Comparison of ENCODE assay signal across 24 cellular contexts in the genomic region with DNA sequence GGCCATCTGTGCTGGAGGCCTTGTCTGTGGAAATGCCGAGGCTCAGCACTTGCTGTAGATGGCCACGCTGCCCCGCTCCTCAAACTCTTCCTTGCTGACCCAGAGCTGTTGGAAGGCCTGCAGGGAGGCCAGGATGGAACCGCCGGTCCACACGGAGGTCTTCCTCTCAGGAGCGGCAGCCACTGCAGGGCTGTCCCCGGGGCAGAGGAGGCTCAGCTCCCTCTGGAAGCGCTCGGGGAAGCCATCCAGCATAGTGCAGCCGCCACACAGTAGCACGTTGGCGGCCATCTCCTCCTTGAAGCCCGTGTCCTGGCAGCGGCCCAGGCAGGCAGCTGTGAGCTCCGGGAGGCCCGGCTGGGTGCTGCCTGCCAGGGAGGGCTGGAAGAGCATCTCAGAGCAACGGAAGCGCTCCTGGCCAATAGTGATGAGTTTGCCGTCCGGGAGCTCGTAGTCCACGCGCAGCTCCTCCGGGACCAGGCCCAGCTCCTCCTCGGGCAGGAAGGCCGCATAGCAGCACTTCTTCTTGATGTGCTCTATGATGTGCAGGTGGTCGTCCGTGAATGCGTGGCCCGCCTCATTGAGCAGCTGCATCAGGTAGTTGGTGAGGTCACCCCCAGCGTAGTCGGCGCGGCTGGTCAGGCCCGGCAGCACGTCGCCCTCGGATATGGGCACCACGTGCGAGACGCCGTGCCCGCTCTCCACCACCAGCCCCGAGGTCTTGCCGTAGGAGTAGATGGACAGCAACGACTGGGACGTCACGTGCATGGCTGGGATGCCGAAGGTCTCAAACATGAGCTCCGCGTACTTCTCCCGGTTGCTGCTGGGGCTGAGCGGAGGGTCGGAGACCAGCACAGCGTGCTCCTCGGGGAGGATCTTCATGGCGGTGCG. TPM values are rescaled to one million over a fixed set of nuclear protein-coding genes. Genes with fewer than 3 reads are reported as not detected.
"Had no signal": no experiment of that assay in that cellular context is flagged by ENCODE, and none has a peak within 500 bp of the region (broad histone marks: within the 10 kb centered on the region; RNA-seq: fewer than 3 reads in every experiment).

No MANE protein-coding gene starts in this region.

- H3K9me3 Mint-ChIP-seq: activated CD4-positive, alpha-beta memory T cell treated with anti-CD3 and anti-CD28 coated beads, Interleukin-2, amount 10 ng/mL, durations not matched to agents 7 days and 5 days; activated naive CD4-positive, alpha-beta T cell treated with anti-CD3 and anti-CD28 coated beads, Interleukin-2, amount 50 U/mL, for 24 hours; activated T-cell treated with anti-CD3 and anti-CD28 coated beads, Interleukin-2, amount 50 U/mL, for 4 hours; stimulated activated naive B cell treated with anti-CD40 and anti-IgM and Interleukin-4, amounts not matched to agents 10 μg/mL and 1 μg/mL and 100 μg/mL, for 72 hours had no signal

- H3K27ac ChIP-seq: adrenal gland, coronary artery, esophagus muscularis mucosa, neutrophil, parathyroid adenoma, skin epidermis, tibial nerve, uterus, WERI-Rb-1 had no signal

- H3K4me3 Mint-ChIP-seq: activated CD4-positive, alpha-beta memory T cell treated with anti-CD3 and anti-CD28 coated beads, Interleukin-2, amount 10 ng/mL, durations not matched to agents 7 days and 5 days; activated naive CD4-positive, alpha-beta T cell treated with anti-CD3 and anti-CD28 coated beads, Interleukin-2, amount 50 U/mL, for 24 hours; activated T-cell treated with anti-CD3 and anti-CD28 coated beads, Interleukin-2, amount 50 U/mL, for 4 hours; naive thymus-derived CD8-positive, alpha-beta T cell; stimulated activated naive B cell treated with anti-CD40 and anti-IgM and Interleukin-4, amounts not matched to agents 10 μg/mL and 1 μg/mL and 100 μg/mL, for 72 hours had no signal

- ATAC-seq: activated T-cell treated with anti-CD3 and anti-CD28 coated beads, Interleukin-2, amount 50 U/mL, for 4 hours; left lobe of liver; mucosa of descending colon; naive thymus-derived CD8-positive, alpha-beta T cell; stimulated activated naive B cell treated with anti-CD40 and anti-IgM and Interleukin-4, amounts not matched to agents 10 μg/mL and 1 μg/mL and 100 μg/mL, for 72 hours had no signal

- H3K4me3 ChIP-seq: adrenal gland, coronary artery, esophagus muscularis mucosa, mucosa of descending colon, skin epidermis, tibial nerve, uterus had no signal

- H3K79me2 ChIP-seq: parathyroid adenoma had no signal

- H3K27ac Mint-ChIP-seq: activated CD4-positive, alpha-beta memory T cell treated with anti-CD3 and anti-CD28 coated beads, Interleukin-2, amount 10 ng/mL, durations not matched to agents 7 days and 5 days; activated naive CD4-positive, alpha-beta T cell treated with anti-CD3 and anti-CD28 coated beads, Interleukin-2, amount 50 U/mL, for 24 hours; naive thymus-derived CD8-positive, alpha-beta T cell; stimulated activated naive B cell treated with anti-CD40 and anti-IgM and Interleukin-4, amounts not matched to agents 10 μg/mL and 1 μg/mL and 100 μg/mL, for 72 hours had no signal

- H3K4me1 ChIP-seq: adrenal gland, esophagus muscularis mucosa, parathyroid adenoma, tibial nerve, uterus had no signal

- H3K9ac ChIP-seq: parathyroid adenoma had no signal

- H3K9me3 ChIP-seq: adrenal gland, esophagus muscularis mucosa, mucosa of descending colon, neutrophil, tibial nerve, uterus had no signal

- H3K36me3 ChIP-seq: adrenal gland, esophagus muscularis mucosa, neutrophil, tibial nerve, uterus, WERI-Rb-1 had no signal

- H2AFZ ChIP-seq: parathyroid adenoma had no signal

- FAIRE-seq: keratinocyte had no signal

- H3K27me3 ChIP-seq: adrenal gland, neutrophil, tibial nerve, uterus had no signal

- H3K4me1 Mint-ChIP-seq: activated CD4-positive, alpha-beta memory T cell treated with anti-CD3 and anti-CD28 coated beads, Interleukin-2, amount 10 ng/mL, durations not matched to agents 7 days and 5 days; activated naive CD4-positive, alpha-beta T cell treated with anti-CD3 and anti-CD28 coated beads, Interleukin-2, amount 50 U/mL, for 24 hours had no signal

- DNase-seq: activated CD4-positive, alpha-beta memory T cell treated with anti-CD3 and anti-CD28 coated beads, Interleukin-2, amount 10 ng/mL, durations not matched to agents 7 days and 5 days; activated effector memory CD4-positive, alpha-beta T cell treated with Interleukin-2 at 50 U/mL for 16 hours; activated T-cell treated with anti-CD3 and anti-CD28 coated beads, Interleukin-2, amount 50 U/mL, for 4 hours; adrenal gland; hippocampal formation; mucosa of descending colon; naive thymus-derived CD8-positive, alpha-beta T cell; stimulated activated CD4-positive, alpha-beta T cell treated with anti-CD3 and anti-CD28 coated beads, Interleukin-15, amount 100 ng/mL, for 24 hours; stimulated activated CD4-positive, alpha-beta T cell treated with anti-CD3 and anti-CD28 coated beads, Interleukin-4, amount 100 ng/mL, for 1 hour; stimulated activated naive B cell treated with anti-CD40 and anti-IgM and Interleukin-4, amounts not matched to agents 10 μg/mL and 1 μg/mL and 100 μg/mL, for 72 hours; uterus; WERI-Rb-1 had no signal

- H3K36me3 Mint-ChIP-seq: activated naive CD4-positive, alpha-beta T cell treated with anti-CD3 and anti-CD28 coated beads, Interleukin-2, amount 50 U/mL, for 24 hours; stimulated activated naive B cell treated with anti-CD40 and anti-IgM and Interleukin-4, amounts not matched to agents 10 μg/mL and 1 μg/mL and 100 μg/mL, for 72 hours had no signal

- H3K27me3 Mint-ChIP-seq: activated CD4-positive, alpha-beta memory T cell treated with anti-CD3 and anti-CD28 coated beads, Interleukin-2, amount 10 ng/mL, durations not matched to agents 7 days and 5 days; activated naive CD4-positive, alpha-beta T cell treated with anti-CD3 and anti-CD28 coated beads, Interleukin-2, amount 50 U/mL, for 24 hours; stimulated activated naive B cell treated with anti-CD40 and anti-IgM and Interleukin-4, amounts not matched to agents 10 μg/mL and 1 μg/mL and 100 μg/mL, for 72 hours had no signal

RNA-seq across cellular contexts. Expression of a gene that starts 0.9 kb away (rescaled TPM):
- total RNA-seq: activated CD4-positive, alpha-beta memory T cell treated with anti-CD3 and anti-CD28 coated beads, Interleukin-2, amount 10 ng/mL, durations not matched to agents 7 days and 5 days; esophagus muscularis mucosa; glomerular endothelial cell; left lobe of liver; mucosa of descending colon; renal cortical epithelial cell; subcutaneous adipose tissue; tibial nerve; uterus had no signal
- polyA plus RNA-seq: keratinocyte; naive thymus-derived CD8-positive, alpha-beta T cell had no signal

RNA-seq across cellular contexts. Expression of a gene that starts 7.2 kb away (rescaled TPM):
- total RNA-seq: activated CD4-positive, alpha-beta memory T cell treated with anti-CD3 and anti-CD28 coated beads, Interleukin-2, amount 10 ng/mL, durations not matched to agents 7 days and 5 days; activated T-cell treated with anti-CD3 and anti-CD28 coated beads, Interleukin-2, amount 50 U/mL, for 4 hours; adrenal gland; esophagus muscularis mucosa; glomerular endothelial cell; left lobe of liver; mucosa of descending colon; naive thymus-derived CD8-positive, alpha-beta T cell; renal cortical epithelial cell; subcutaneous adipose tissue; tibial nerve; uterus had no signal
- polyA plus RNA-seq: adrenal gland; keratinocyte; naive thymus-derived CD8-positive, alpha-beta T cell had no signal
